Comparison of ENCODE assay signal across 18 cellular contexts in genomic region chr16:11035096-11035495, GRCh38.
"Had no signal": no experiment of that assay in that cellular context is flagged by ENCODE, and none has a peak within 500 bp of the region (broad histone marks: within the 10 kb centered on the region; RNA-seq: fewer than 3 reads in every experiment).

No MANE protein-coding gene starts in this region.

- H3K27ac Mint-ChIP-seq: activated CD4-positive, alpha-beta T cell treated with anti-CD3 and anti-CD28 coated beads, Interleukin-2, amount 10 ng/mL, durations not matched to agents 24 days and 14 days; activated naive CD8-positive, alpha-beta T cell treated with anti-CD3 and anti-CD28 coated beads, Interleukin-2, amount 10 ng/mL, durations not matched to agents 7 days and 5 days; endodermal cell; memory B cell; natural killer cell had no signal

- DNase-seq: activated CD4-positive, alpha-beta T cell treated with anti-CD3 and anti-CD28 coated beads, Interleukin-2, amount 10 ng/mL, durations not matched to agents 24 days and 14 days; activated naive CD4-positive, alpha-beta T cell treated with Interleukin-2 at 50 U/mL for 16 hours; activated naive CD8-positive, alpha-beta T cell treated with anti-CD3 and anti-CD28 coated beads, Interleukin-2, amount 10 ng/mL, durations not matched to agents 7 days and 5 days; amygdala; caudate nucleus; dorsolateral prefrontal cortex; endodermal cell; foreskin keratinocyte; hypothalamus; islet precursor cell; natural killer cell; sigmoid colon; stimulated activated CD4-positive, alpha-beta T cell treated with anti-CD3 and anti-CD28 coated beads, Interleukin-4, amount 100 ng/mL, for 24 hours; T1000; upper lobe of right lung had no signal

- H3K9me3 ChIP-seq: sigmoid colon, thoracic aorta, upper lobe of right lung had no signal

- H3K27me3 ChIP-seq: dorsolateral prefrontal cortex, foreskin keratinocyte, sigmoid colon, upper lobe of right lung had no signal

- H3K4me3 Mint-ChIP-seq: activated CD4-positive, alpha-beta T cell treated with anti-CD3 and anti-CD28 coated beads, Interleukin-2, amount 10 ng/mL, durations not matched to agents 24 days and 14 days; activated naive CD8-positive, alpha-beta T cell treated with anti-CD3 and anti-CD28 coated beads, Interleukin-2, amount 10 ng/mL, durations not matched to agents 7 days and 5 days; endodermal cell; memory B cell; natural killer cell; stimulated activated effector memory CD8-positive, alpha-beta T cell treated with anti-CD3 and anti-CD28 coated beads, Interleukin-12 subunit alpha, Interleukin-12 subunit beta, amount 100 ng/mL, for 72 hours had no signal

- H3K27ac ChIP-seq: dorsolateral prefrontal cortex, thoracic aorta had no signal

- ATAC-seq: foreskin keratinocyte; natural killer cell; stimulated activated effector memory CD8-positive, alpha-beta T cell treated with anti-CD3 and anti-CD28 coated beads, Interleukin-12 subunit alpha, Interleukin-12 subunit beta, amount 100 ng/mL, for 72 hours; upper lobe of right lung had no signal

- H3K4me3 ChIP-seq: dorsolateral prefrontal cortex, sigmoid colon, thoracic aorta, upper lobe of right lung had no signal

- H3K27me3 Mint-ChIP-seq: activated CD4-positive, alpha-beta T cell treated with anti-CD3 and anti-CD28 coated beads, Interleukin-2, amount 10 ng/mL, durations not matched to agents 24 days and 14 days; activated naive CD8-positive, alpha-beta T cell treated with anti-CD3 and anti-CD28 coated beads, Interleukin-2, amount 10 ng/mL, durations not matched to agents 7 days and 5 days; memory B cell had no signal

- H3K9me3 Mint-ChIP-seq: endodermal cell; memory B cell; natural killer cell; stimulated activated effector memory CD8-positive, alpha-beta T cell treated with anti-CD3 and anti-CD28 coated beads, Interleukin-12 subunit alpha, Interleukin-12 subunit beta, amount 100 ng/mL, for 72 hours had no signal
